In the genomic region with DNA sequence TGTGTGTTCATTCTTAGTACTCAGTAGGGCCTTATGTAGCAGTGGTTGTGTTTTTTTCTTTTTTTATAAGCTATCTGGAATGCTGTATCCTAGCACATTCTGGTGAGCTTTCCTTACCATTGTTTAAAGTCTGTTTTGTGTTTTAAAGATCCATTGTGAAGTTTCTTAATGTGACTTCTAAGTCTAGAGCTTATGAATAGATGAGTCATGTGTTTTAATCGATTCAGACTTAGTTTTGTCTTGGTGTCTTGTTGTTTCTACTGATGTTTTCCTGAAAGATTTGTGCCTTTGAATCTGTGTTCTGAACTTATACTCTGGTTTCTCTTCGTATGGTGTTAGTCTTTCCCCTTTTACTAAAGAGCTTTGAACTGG, we compare ENCODE assay signal across 10 cellular contexts. TPM values are rescaled to one million over a fixed set of nuclear protein-coding genes. Genes with fewer than 3 reads are reported as not detected.
DNase-seq lines count a peak whose midpoint lies in the region; ATAC-seq and TF ChIP-seq lines count a peak whose summit lies in the region.
"Had no signal": no experiment of that assay in that cellular context is flagged by ENCODE, and none has a peak within 500 bp of the region (broad histone marks: within the 10 kb centered on the region; RNA-seq: fewer than 3 reads in every experiment).

No MANE protein-coding gene starts in this region.

- H3K27me3 ChIP-seq in heart right ventricle (no peaks in the 10 kb centered on the region), kidney epithelial cell (ENCODE audit: control insufficient read depth, insufficient read depth, low read length) (no peaks in the 10 kb centered on the region), transverse colon (no peaks in the 10 kb centered on the region)
- H3K27me3 ChIP-seq: Peyer's patch had no signal

- in situ Hi-C loops in transverse colon (cut with MboI; ENCODE audit: low pct_ligation_motif_present in 1 of 4, low pct_unique_long_range_greater_than_20kb in 1 of 4, low sequenced_read_pairs in 3 of 4) = no loop called here

- H3K4me1 ChIP-seq in heart right ventricle (peaks cover 17 to 93% (median 80%) of the 10 kb centered on the region in 9 donors), transverse colon (peaks cover 36 to 69% (median 46%) of the 10 kb centered on the region in 4 donors)

- no peak for TF ChIP-seq EP300 in transverse colon (IDR thresholded peaks at IDR 0.05; ENCODE audit: low read depth)

- no peaks in the 10 kb centered on the region for H3K9me3 Mint-ChIP-seq in activated naive CD8-positive, alpha-beta T cell (ENCODE audit: low read depth)
- no peaks in the 10 kb centered on the region for H3K9me3 Mint-ChIP-seq in immature natural killer cell

- intact Hi-C loops in heart right ventricle (cut with DNase I) (loop anchor here in 1 of 10 donors (5.0 kb wide), 1 partner anchor 683 kb away; no protein-coding TSS in a partner anchor), cardiac septum (cut with DNase I) (loop anchor here (5.0 kb wide), 1 partner anchor 47 kb away; no protein-coding TSS in a partner anchor), transverse colon (cut with DNase I; ENCODE audit: low total_unique reads) (no loop called here)

- H3K27ac ChIP-seq in heart right ventricle = peak overlapping the region in 8 of 10 donors; percentile 14 to 67 (median 40)
- H3K27ac ChIP-seq in transverse colon = peak overlapping the region; percentile 43 to 65 (median 55)
- H3K27ac ChIP-seq: KMS-11 had no signal

- H3K4me3 Mint-ChIP-seq in activated naive CD8-positive, alpha-beta T cell = peak overlapping the region; percentile 46
- no peak overlapping the region for H3K4me3 Mint-ChIP-seq in immature natural killer cell

- H3K36me3 ChIP-seq in heart right ventricle = no peaks in the 10 kb centered on the region
- H3K36me3 ChIP-seq in kidney epithelial cell (ENCODE audit: control insufficient read depth, insufficient read depth, low read length) = no peaks in the 10 kb centered on the region
- no peaks in the 10 kb centered on the region for H3K36me3 ChIP-seq in transverse colon
- H3K36me3 ChIP-seq: Peyer's patch had no signal

- H3K9me3 ChIP-seq in heart right ventricle (no peaks in the 10 kb centered on the region), transverse colon (no peaks in the 10 kb centered on the region)
- H3K9me3 ChIP-seq: Peyer's patch had no signal

- peaks cover 88% of the 10 kb centered on the region for H3K4me1 Mint-ChIP-seq in activated naive CD8-positive, alpha-beta T cell (ENCODE audit: low read depth)
- H3K4me1 Mint-ChIP-seq in immature natural killer cell = peaks cover 34 to 58% of the 10 kb centered on the region in 2 donors

- H3K4me3 ChIP-seq in heart right ventricle = no peak overlapping the region
- no peak overlapping the region for H3K4me3 ChIP-seq in kidney epithelial cell (ENCODE audit: low read depth, low read length)
- no peak overlapping the region for H3K4me3 ChIP-seq in transverse colon
- H3K4me3 ChIP-seq: Peyer's patch had no signal

- 26 to 34% methylated on average over 2 of the region's 2 CpGs for WGBS in heart right ventricle, 2 donors
- 9 to 32% methylated on average over 2 of the region's 2 CpGs for WGBS in transverse colon (ENCODE audit: low coverage in 1 of 2), 2 donors

- no peaks in the 10 kb centered on the region for H3K36me3 Mint-ChIP-seq in activated naive CD8-positive, alpha-beta T cell
- no peaks in the 10 kb centered on the region for H3K36me3 Mint-ChIP-seq in immature natural killer cell

- no peak for TF ChIP-seq POLR2A in transverse colon (IDR thresholded peaks at IDR 0.05)

- peak overlapping the region; percentile 86 for H3K27ac Mint-ChIP-seq in activated naive CD8-positive, alpha-beta T cell
- peak overlapping the region in 1 of 6 donors; percentile 8 for H3K27ac Mint-ChIP-seq in immature natural killer cell

- TF ChIP-seq CTCF in heart right ventricle (IDR thresholded peaks at IDR 0.05) = no peak
- TF ChIP-seq CTCF in kidney epithelial cell (IDR thresholded peaks at IDR 0.05; ENCODE audit: insufficient read depth, low read length, poor library complexity, severe bottlenecking) = no peak
- TF ChIP-seq CTCF in transverse colon (IDR thresholded peaks at IDR 0.05) = no peak

- DNase-seq in heart right ventricle (no peak), cardiac septum (ENCODE audit: low spot score) (no peak), kidney epithelial cell (ENCODE audit: low read depth) (peak; percentile 34), transverse colon (no peak), NCI-H1105 treated with DMSO at 0.1 percent for 48 hours (lab: John Stamatoyannopoulos, UW) (no peak), immature natural killer cell (no peak)
- DNase-seq: Peyer's patch had no signal

- H3K27me3 Mint-ChIP-seq in activated naive CD8-positive, alpha-beta T cell = no peaks in the 10 kb centered on the region
- H3K27me3 Mint-ChIP-seq in immature natural killer cell (ENCODE audit: low read depth in 3 of 3) = peaks cover 0 to 2% (median 0%) of the 10 kb centered on the region in 3 donors

- ATAC-seq in heart right ventricle = peak in 1 of 8 donors; percentile 18
- no peak for ATAC-seq in HG03175 (IDR thresholded peaks at IDR 0.05; ENCODE audit: unreplicated experiment)

RNA-seq across cellular contexts. Expression of a gene that starts 24.5 kb away (rescaled TPM):
- 100 to 1,000 TPM; 325 to 645 (median 537) TPM for total RNA-seq in heart right ventricle
- polyA plus RNA-seq in heart right ventricle = 100 to 1,000 TPM in 1 of 2 donors, 10 to 100 TPM in 1; 89.3 to 143 TPM
- total RNA-seq in cardiac septum = 458 TPM
- total RNA-seq in kidney epithelial cell = 47.5 and 54.0 TPM in 2 replicates
- 100 to 1,000 TPM; 206 to 291 (median 214) TPM for total RNA-seq in transverse colon
- polyA plus RNA-seq in immature natural killer cell = 100 to 1,000 TPM; 104 to 327 (median 112) TPM
